In the genomic region with DNA sequence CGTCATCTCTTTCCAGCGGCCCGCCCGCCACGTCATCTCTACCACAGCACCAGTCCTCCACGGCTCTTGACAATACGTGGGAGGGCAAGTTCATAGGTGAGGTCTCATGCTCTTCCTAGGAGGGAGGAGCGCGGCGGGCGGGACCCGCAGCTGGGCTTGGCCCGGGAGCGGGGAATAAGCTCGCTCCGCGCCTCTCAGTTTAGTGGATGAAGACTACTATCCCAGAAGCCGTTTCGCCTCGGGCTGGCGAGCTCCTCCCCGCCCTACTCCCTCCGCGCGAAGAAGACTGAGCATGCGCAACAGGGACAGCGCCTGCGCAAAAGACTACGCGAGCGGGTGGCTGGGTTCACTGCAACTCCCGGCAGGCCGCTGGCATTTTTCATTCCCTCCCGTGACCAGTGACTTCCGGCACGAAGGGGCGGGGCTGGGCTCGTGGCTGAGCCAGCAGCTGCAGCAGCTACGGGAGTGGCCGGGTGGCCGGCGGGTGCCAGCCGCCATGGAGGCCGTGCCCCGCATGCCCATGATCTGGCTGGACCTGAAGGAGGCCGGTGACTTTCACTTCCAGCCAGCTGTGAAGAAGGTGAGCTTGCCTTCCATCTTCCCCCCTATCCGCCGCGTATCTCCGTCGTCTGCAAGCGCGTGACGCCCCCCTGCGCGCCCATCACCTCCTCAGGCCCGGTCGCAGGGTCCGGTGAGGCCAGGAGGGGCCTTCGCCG, we compare ENCODE assay signal across 8 cellular contexts.
DNase-seq lines count a peak whose midpoint lies in the region; ATAC-seq lines count a peak whose summit lies in the region.

A gene with protein sequence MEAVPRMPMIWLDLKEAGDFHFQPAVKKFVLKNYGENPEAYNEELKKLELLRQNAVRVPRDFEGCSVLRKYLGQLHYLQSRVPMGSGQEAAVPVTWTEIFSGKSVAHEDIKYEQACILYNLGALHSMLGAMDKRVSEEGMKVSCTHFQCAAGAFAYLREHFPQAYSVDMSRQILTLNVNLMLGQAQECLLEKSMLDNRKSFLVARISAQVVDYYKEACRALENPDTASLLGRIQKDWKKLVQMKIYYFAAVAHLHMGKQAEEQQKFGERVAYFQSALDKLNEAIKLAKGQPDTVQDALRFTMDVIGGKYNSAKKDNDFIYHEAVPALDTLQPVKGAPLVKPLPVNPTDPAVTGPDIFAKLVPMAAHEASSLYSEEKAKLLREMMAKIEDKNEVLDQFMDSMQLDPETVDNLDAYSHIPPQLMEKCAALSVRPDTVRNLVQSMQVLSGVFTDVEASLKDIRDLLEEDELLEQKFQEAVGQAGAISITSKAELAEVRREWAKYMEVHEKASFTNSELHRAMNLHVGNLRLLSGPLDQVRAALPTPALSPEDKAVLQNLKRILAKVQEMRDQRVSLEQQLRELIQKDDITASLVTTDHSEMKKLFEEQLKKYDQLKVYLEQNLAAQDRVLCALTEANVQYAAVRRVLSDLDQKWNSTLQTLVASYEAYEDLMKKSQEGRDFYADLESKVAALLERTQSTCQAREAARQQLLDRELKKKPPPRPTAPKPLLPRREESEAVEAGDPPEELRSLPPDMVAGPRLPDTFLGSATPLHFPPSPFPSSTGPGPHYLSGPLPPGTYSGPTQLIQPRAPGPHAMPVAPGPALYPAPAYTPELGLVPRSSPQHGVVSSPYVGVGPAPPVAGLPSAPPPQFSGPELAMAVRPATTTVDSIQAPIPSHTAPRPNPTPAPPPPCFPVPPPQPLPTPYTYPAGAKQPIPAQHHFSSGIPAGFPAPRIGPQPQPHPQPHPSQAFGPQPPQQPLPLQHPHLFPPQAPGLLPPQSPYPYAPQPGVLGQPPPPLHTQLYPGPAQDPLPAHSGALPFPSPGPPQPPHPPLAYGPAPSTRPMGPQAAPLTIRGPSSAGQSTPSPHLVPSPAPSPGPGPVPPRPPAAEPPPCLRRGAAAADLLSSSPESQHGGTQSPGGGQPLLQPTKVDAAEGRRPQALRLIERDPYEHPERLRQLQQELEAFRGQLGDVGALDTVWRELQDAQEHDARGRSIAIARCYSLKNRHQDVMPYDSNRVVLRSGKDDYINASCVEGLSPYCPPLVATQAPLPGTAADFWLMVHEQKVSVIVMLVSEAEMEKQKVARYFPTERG (N-terminal part only) (plus strand): TSS at position 421 of the 716 bp plus-strand sequence. CDS start 76 bp downstream, at position 497.

- H3K27me3 ChIP-seq in BLaER1 treated with 17β-estradiol and CSF1 and Interleukin-3, amounts not matched to agents 10 nM and 100 nM = no peaks in the 10 kb centered on the region

- H3K9me3 ChIP-seq in BLaER1 treated with 17β-estradiol and CSF1 and Interleukin-3, amounts not matched to agents 10 nM and 100 nM (replicated peaks in 1 of 11) = no peaks in the 10 kb centered on the region

- peaks cover 35 to 70% (median 45%) of the 10 kb centered on the region in 10 experiments for H3K4me1 ChIP-seq in BLaER1 treated with 17β-estradiol and CSF1 and Interleukin-3, amounts not matched to agents 10 nM and 100 nM

- ATAC-seq in GM19351 (IDR thresholded peaks at IDR 0.05; ENCODE audit: unreplicated experiment) = peak; percentile 64
- peak; percentile 76 for ATAC-seq in HG03521 (IDR thresholded peaks at IDR 0.05; ENCODE audit: unreplicated experiment)

- H3K9ac ChIP-seq in BLaER1 treated with 17β-estradiol and CSF1 and Interleukin-3, amounts not matched to agents 10 nM and 100 nM = peak within 1 kb of the TSS; percentile 84 to 97 (median 90)

- DNase-seq in NCI-H748 (lab: John Stamatoyannopoulos, UW; ENCODE audit: unreplicated experiment) = peak; percentile 97
- peak; percentile 97 for DNase-seq in activated CD4-positive, alpha-beta T cell treated with anti-CD3 and anti-CD28 coated beads, Interleukin-2, amount 50 U/mL, for 1 hour
- peak; percentile 93 for DNase-seq in cortex of kidney (lab: John Stamatoyannopoulos, UW)
- peak; percentile 100 for DNase-seq in left kidney (ENCODE audit: low read depth, low spot score)
- peak; percentile 98 to 99 for DNase-seq in stimulated activated CD4-positive, alpha-beta T cell treated with anti-CD3 and anti-CD28 coated beads, Interleukin-2, amount 100 ng/mL, for 24 hours

- H4K20me1 ChIP-seq in BLaER1 treated with 17β-estradiol and CSF1 and Interleukin-3, amounts not matched to agents 10 nM and 100 nM = peaks cover 34 to 47% (median 44%) of the 10 kb centered on the region in 11 experiments; a peak in 20 of 22 replicates

- peak within 1 kb of the TSS; percentile 85 to 98 (median 91) for H3K27ac ChIP-seq in BLaER1 treated with 17β-estradiol and CSF1 and Interleukin-3, amounts not matched to agents 10 nM and 100 nM

- H3K36me3 ChIP-seq in BLaER1 treated with 17β-estradiol and CSF1 and Interleukin-3, amounts not matched to agents 10 nM and 100 nM = peaks cover 0 to 28% (median 16%) of the 10 kb centered on the region in 11 experiments; a peak in 16 of 22 replicates

- peak within 1 kb of the TSS; percentile 89 to 99 (median 96) for H3K4me2 ChIP-seq in BLaER1 treated with 17β-estradiol and CSF1 and Interleukin-3, amounts not matched to agents 10 nM and 100 nM

- peak within 1 kb of the TSS; percentile 77 to 94 (median 84) for H3K4me3 ChIP-seq in BLaER1 treated with 17β-estradiol and CSF1 and Interleukin-3, amounts not matched to agents 10 nM and 100 nM

Comparison
In these comparisons a context has a peak if more than half of its experiments do, and no peak if none do; other contexts are left out.
1. Peak in every context shown above with its lines: DNase-seq, ATAC-seq, H3K4me3 ChIP-seq and H3K27ac ChIP-seq.